28 cellular contexts compared by ENCODE assay signal in the genomic region with DNA sequence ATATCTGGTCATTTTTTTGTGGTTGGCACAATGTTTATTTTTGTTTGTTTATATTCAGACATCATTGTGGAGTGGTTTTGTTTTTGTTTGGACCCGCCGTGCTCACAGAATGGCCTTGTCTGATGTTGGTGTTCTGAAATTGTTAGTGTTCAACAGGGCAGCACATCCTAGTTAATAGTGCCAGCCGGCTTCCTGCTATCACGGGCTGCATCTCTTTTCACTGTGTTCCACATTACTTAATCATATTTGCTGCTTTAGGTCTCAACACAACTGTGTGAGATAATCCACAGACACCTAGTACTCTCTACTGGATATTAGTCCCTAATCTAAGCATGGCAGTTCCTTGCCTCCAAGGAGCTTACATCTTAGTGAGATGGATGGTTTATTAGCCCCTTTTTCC.
"Had no signal": no experiment of that assay in that cellular context is flagged by ENCODE, and none has a peak within 500 bp of the region (broad histone marks: within the 10 kb centered on the region; RNA-seq: fewer than 3 reads in every experiment).

No MANE protein-coding gene starts in this region.

- H3K27me3 ChIP-seq: brain microvascular endothelial cell, Peyer's patch, SJCRH30 had no signal

- DNase-seq: activated CD4-positive, alpha-beta memory T cell treated with anti-CD3 and anti-CD28 coated beads, Interleukin-2, amount 10 ng/mL, durations not matched to agents 7 days and 5 days; activated CD4-positive, alpha-beta T cell treated with anti-CD3 and anti-CD28 coated beads for 36 hours; activated CD4-positive, alpha-beta T cell treated with anti-CD3 and anti-CD28 coated beads, Interleukin-2, amount 50 U/mL, for 1 hour; activated effector memory CD4-positive, alpha-beta T cell treated with Interleukin-2 at 50 U/mL for 16 hours; activated naive CD4-positive, alpha-beta T cell; activated T-cell treated with anti-CD3 and anti-CD28 coated beads for 4 hours; amygdala; brain microvascular endothelial cell; IMR-90; KBM-7; NCI-H1048; NCI-H1417; NCI-H2029; NCI-H2107; NCI-H2171 treated with DMSO at 0.1 percent for 48 hours; NCI-H226; NCI-H526; NCI-H774; NK-92 treated with Interleukin-12 subunit alpha and Interleukin-12 subunit beta, amount 100 ng/mL, for 24 hours; Peyer's patch; Right ventricle myocardium superior; SJCRH30; T-helper 2 cell; T1000; WERI-Rb-1 had no signal

- H3K27ac ChIP-seq: brain microvascular endothelial cell, cardiac muscle cell, Peyer's patch, RWPE1, SJCRH30, WERI-Rb-1 had no signal

- H3K27me3 Mint-ChIP-seq: activated CD4-positive, alpha-beta T cell treated with anti-CD3 and anti-CD28 coated beads for 36 hours; activated naive CD4-positive, alpha-beta T cell treated with anti-CD3 and anti-CD28 coated beads, Interleukin-2, amount 50 U/mL, for 24 hours had no signal

- H3K4me3 ChIP-seq: cardiac muscle cell, Peyer's patch, SJCRH30 had no signal

- H3K36me3 ChIP-seq: brain microvascular endothelial cell, cardiac muscle cell, Peyer's patch, SJCRH30 had no signal

- ATAC-seq: activated CD4-positive, alpha-beta T cell treated with anti-CD3 and anti-CD28 coated beads for 36 hours had no signal

- H3K4me3 Mint-ChIP-seq: activated CD4-positive, alpha-beta memory T cell treated with anti-CD3 and anti-CD28 coated beads, Interleukin-2, amount 10 ng/mL, durations not matched to agents 7 days and 5 days; activated CD4-positive, alpha-beta T cell treated with anti-CD3 and anti-CD28 coated beads for 36 hours; activated naive CD4-positive, alpha-beta T cell treated with anti-CD3 and anti-CD28 coated beads, Interleukin-2, amount 50 U/mL, for 24 hours had no signal

- H3K9me3 ChIP-seq: Peyer's patch, SJCRH30 had no signal

- H3K9me3 Mint-ChIP-seq: activated CD4-positive, alpha-beta memory T cell treated with anti-CD3 and anti-CD28 coated beads, Interleukin-2, amount 10 ng/mL, durations not matched to agents 7 days and 5 days; activated naive CD4-positive, alpha-beta T cell treated with anti-CD3 and anti-CD28 coated beads, Interleukin-2, amount 50 U/mL, for 24 hours had no signal

- H3K27ac Mint-ChIP-seq: activated CD4-positive, alpha-beta memory T cell treated with anti-CD3 and anti-CD28 coated beads, Interleukin-2, amount 10 ng/mL, durations not matched to agents 7 days and 5 days; activated CD4-positive, alpha-beta T cell treated with anti-CD3 and anti-CD28 coated beads for 36 hours; activated naive CD4-positive, alpha-beta T cell treated with anti-CD3 and anti-CD28 coated beads, Interleukin-2, amount 50 U/mL, for 24 hours had no signal
